In genomic region chr16:14897006-14897664, GRCh38 we compare ENCODE assay signal across 8 cellular contexts. TPM values are rescaled to one million over a fixed set of nuclear protein-coding genes. Genes with fewer than 3 reads are reported as not detected.
DNase-seq lines count a peak whose midpoint lies in the region; ATAC-seq, FAIRE-seq and TF ChIP-seq lines count a peak whose summit lies in the region.
"Not testable (repeated sequence)": the region's sequence is repeated elsewhere in the genome, so short reads cannot be mapped to it uniquely, and the experiment has no call there.

No MANE protein-coding gene starts in this region.

- CTCF ChIA-PET in A673 (lab: Charles Lee); HCT116 (lab: Charles Lee); activated B cell treated with CpG ODN at 0.5 μM for 24 hours (lab: Charles Lee); K562 (lab: Yijun Ruan, JAX; ENCODE audit: low intra/inter-chr PET ratio): not testable (repeated sequence)

- not testable (repeated sequence) for TF ChIP-seq EP300 in K562 (IDR thresholded peaks at IDR 0.05; ENCODE audit: low read length); esophagus muscularis mucosa (IDR thresholded peaks at IDR 0.05)

- no CpG with 5 or more reads among the region's 12 CpGs for WGBS in K562 (ENCODE audit: insufficient coverage, low coverage, missing lambda C conversion rate)
- 54% methylated on average over 3 of the region's 12 CpGs for WGBS in esophagus muscularis mucosa
- 78% methylated on average over 5 of the region's 12 CpGs for WGBS in smooth muscle cell (ENCODE audit: low lambda C conversion rate)

- H3K27me3 ChIP-seq in A673 (replicated peaks; ENCODE audit: insufficient read depth, low read depth, low read length, poor library complexity); HCT116 (ENCODE audit: insufficient read depth, low read length); K562 (ENCODE audit: control insufficient read depth in 2 of 2, insufficient read depth in 2 of 2, low read length in 2 of 2); esophagus muscularis mucosa; smooth muscle cell (ENCODE audit: low read depth): not testable (repeated sequence)

- H3K27ac Mint-ChIP-seq in activated B cell treated with CpG ODN at 0.5 μM for 24 hours, natural killer cell: not testable (repeated sequence)

- H3K27ac ChIP-seq in A673 (ENCODE audit: low read depth, low read length, poor library complexity, severe bottlenecking); HCT116 (ENCODE audit: low read depth, low read length); K562 (ENCODE audit: extremely low read depth, low read depth, low read length); esophagus muscularis mucosa (replicated peaks in 1 of 4); smooth muscle cell (ENCODE audit: low read depth): not testable (repeated sequence)

- not testable (repeated sequence) for H3K36me3 Mint-ChIP-seq in activated B cell treated with CpG ODN at 0.5 μM for 24 hours (ENCODE audit: low read depth); natural killer cell

- H3F3A ChIP-seq in smooth muscle cell (ENCODE audit: low read depth) = not testable (repeated sequence)

- not testable (repeated sequence) for H3K9me3 Mint-ChIP-seq in activated B cell treated with CpG ODN at 0.5 μM for 24 hours, natural killer cell

- not testable (repeated sequence) for H3K4me3 ChIP-seq in A673 (ENCODE audit: low read depth, low read length, poor library complexity, severe bottlenecking); HCT116 (replicated peaks in 1 of 2; ENCODE audit: low read depth in 1 of 2, low read length in 2 of 2); K562; esophagus muscularis mucosa; smooth muscle cell

- not testable (repeated sequence) for H3K9me1 ChIP-seq in K562 (ENCODE audit: control insufficient read depth, insufficient read depth, low read length)

- H3K4me1 ChIP-seq in A673 (ENCODE audit: insufficient read depth, low read length, poor library complexity, severe bottlenecking); HCT116 (ENCODE audit: control insufficient read depth in 1 of 2, insufficient read depth in 2 of 2, low read length in 2 of 2); K562 (replicated peaks in 1 of 2; ENCODE audit: control insufficient read depth in 2 of 2, insufficient read depth in 2 of 2, low read length in 2 of 2); esophagus muscularis mucosa; smooth muscle cell (ENCODE audit: low read depth): not testable (repeated sequence)

- POLR2A ChIA-PET in A673 (lab: Charles Lee; ENCODE audit: low non-redundant PET); HCT116 (lab: Charles Lee); activated B cell treated with CpG ODN at 0.5 μM for 24 hours (lab: Charles Lee); K562 (lab: Yijun Ruan, JAX): not testable (repeated sequence)

- BruUV-seq in A673 (replicated peaks; lab: Mats Ljungman, UMichigan); HCT116 (replicated peaks; lab: Mats Ljungman, UMichigan); K562 (replicated peaks; lab: Mats Ljungman, UMichigan): not testable (repeated sequence)

- not testable (repeated sequence) for H4K20me1 ChIP-seq in HCT116 (ENCODE audit: insufficient read depth); K562 (replicated peaks; ENCODE audit: control insufficient read depth, insufficient read depth, low read length); smooth muscle cell (ENCODE audit: low read depth)

- not testable (repeated sequence) for TF ChIP-seq RAD21 in HCT116 (IDR thresholded peaks at IDR 0.05; ENCODE audit: low read depth); K562 (CRISPR knock-in tag; conservative IDR thresholded peaks at IDR 0.05 in 1 of 2, IDR thresholded peaks at IDR 0.05 in 1 of 2)

- DNase-seq in A673 (ENCODE audit: low spot score); HCT116 (ENCODE audit: low read depth, low spot score); activated B cell treated with CpG ODN at 0.5 μM for 24 hours; K562 (ENCODE audit: extremely low read depth in 1 of 4, low spot score in 3 of 4); esophagus muscularis mucosa (ENCODE audit: extremely low spot score); left lobe of liver (ENCODE audit: low spot score); natural killer cell; smooth muscle cell (lab: John Stamatoyannopoulos, UW; ENCODE audit: unreplicated experiment): not testable (repeated sequence)

- H3K9me2 ChIP-seq in HCT116 (ENCODE audit: insufficient read depth) = not testable (repeated sequence)

- not testable (repeated sequence) for H3K79me2 ChIP-seq in HCT116 (ENCODE audit: insufficient read depth, low read length); K562 (ENCODE audit: control insufficient read depth, insufficient read depth, low read length); smooth muscle cell (ENCODE audit: low read depth)

- not testable (repeated sequence) for H3K27me3 Mint-ChIP-seq in activated B cell treated with CpG ODN at 0.5 μM for 24 hours; natural killer cell (ENCODE audit: low read depth in 2 of 2)

- not testable (repeated sequence) for H3K4me3 Mint-ChIP-seq in activated B cell treated with CpG ODN at 0.5 μM for 24 hours, natural killer cell

- not testable (repeated sequence) for FAIRE-seq in K562 (lab: Jason Lieb, UNC)

- ATAC-seq in HCT116 (peak; percentile 89), activated B cell treated with CpG ODN at 0.5 μM for 24 hours (ENCODE audit: low read depth) (peak; percentile 50), K562 (peak; percentile 93), left lobe of liver (peak; percentile 98), natural killer cell (peak; percentile 43 to 78 (median 73))

- RAD21 ChIA-PET in HCT116 (lab: Charles Lee; ENCODE audit: low non-redundant PET in 1 of 2, low total read pairs in 2 of 2, uncharacterized antibody in 2 of 2, unreplicated experiment in 2 of 2) = not testable (repeated sequence)

- TF ChIP-seq POLR2A in HCT116 (IDR thresholded peaks at IDR 0.05; ENCODE audit: borderline replicate concordance, extremely low read depth, insufficient read depth, insufficient read length); K562 (conservative IDR thresholded peaks at IDR 0.05); esophagus muscularis mucosa (IDR thresholded peaks at IDR 0.05; ENCODE audit: low read depth): not testable (repeated sequence)

- intact Hi-C loops in A673 (cut with micrococcal nuclease; ENCODE audit: unreplicated experiment); HCT116 (cut with micrococcal nuclease); activated B cell treated with CpG ODN at 0.5 μM for 24 hours (cut with micrococcal nuclease); K562 (cut with micrococcal nuclease); esophagus muscularis mucosa (cut with DNase I); natural killer cell (cut with micrococcal nuclease): not testable (repeated sequence)

- H3K9me3 ChIP-seq in A673 (ENCODE audit: low read depth, low read length, poor library complexity, severe bottlenecking); HCT116 (ENCODE audit: control insufficient read depth in 1 of 2, insufficient read depth in 1 of 2, low read depth in 1 of 2, low read length in 2 of 2); K562 (replicated peaks; ENCODE audit: control insufficient read depth, insufficient read depth, low read depth, low read length); esophagus muscularis mucosa; smooth muscle cell (replicated peaks; ENCODE audit: low read depth): not testable (repeated sequence)

- not testable (repeated sequence) for H3K4me2 ChIP-seq in HCT116 (ENCODE audit: low read length); K562 (ENCODE audit: insufficient read depth, low read length); smooth muscle cell

- TF ChIP-seq CTCF in A673 (conservative IDR thresholded peaks at IDR 0.05; ENCODE audit: low read depth, low read length) (peak; percentile 34; the same call in 1 of the 2 replicates), esophagus muscularis mucosa (IDR thresholded peaks at IDR 0.05) (peak in 2 of 3 experiments; percentile 23 to 31), natural killer cell (IDR thresholded peaks at IDR 0.05) (peak; percentile 20), smooth muscle cell (IDR thresholded peaks at IDR 0.05; ENCODE audit: borderline replicate concordance, insufficient read depth, poor library complexity, severe bottlenecking) (peak; percentile 15)
- TF ChIP-seq CTCF in HCT116 (IDR thresholded peaks at IDR 0.05 in 2 of 3, conservative IDR thresholded peaks at IDR 0.05 in 1 of 3; ENCODE audit: borderline replicate concordance in 1 of 3, insufficient read depth in 1 of 3, low read depth in 2 of 3, low read length in 2 of 3); activated B cell treated with CpG ODN at 0.5 μM for 24 hours (IDR thresholded peaks at IDR 0.05); K562 (IDR thresholded peaks at IDR 0.05 in 2 of 3, conservative IDR thresholded peaks at IDR 0.05 in 1 of 3; ENCODE audit: insufficient read depth in 2 of 3, low read depth in 1 of 3, low read length in 3 of 3): not testable (repeated sequence)

- not testable (repeated sequence) for H3K4me1 Mint-ChIP-seq in activated B cell treated with CpG ODN at 0.5 μM for 24 hours, natural killer cell

- not testable (repeated sequence) for H3K9ac ChIP-seq in HCT116 (ENCODE audit: low read length); K562 (ENCODE audit: insufficient read depth in 1 of 2, low read depth in 2 of 2, low read length in 2 of 2); smooth muscle cell (ENCODE audit: low read depth)

- not testable (repeated sequence) for H3K36me3 ChIP-seq in A673 (ENCODE audit: insufficient read depth, low read length, poor library complexity, severe bottlenecking); HCT116 (ENCODE audit: control insufficient read depth in 1 of 2, insufficient read depth in 2 of 2, low read length in 2 of 2); K562 (ENCODE audit: control insufficient read depth, insufficient read depth, low read length); esophagus muscularis mucosa; smooth muscle cell (ENCODE audit: low read depth)

- in situ Hi-C loops in K562 (cut with MboI) = loop anchor here (25.0 kb wide), 1 partner anchor 165 kb away; the partner anchor contains the start of gene NTAN1

- not testable (repeated sequence) for H2AFZ ChIP-seq in HCT116 (ENCODE audit: low read depth, low read length, poor library complexity, severe bottlenecking); K562 (ENCODE audit: low read depth, low read length); smooth muscle cell (ENCODE audit: low read depth)

RNA-seq across cellular contexts. Expression of gene NPIPA1, which starts 40.1 kb away (rescaled TPM):
- total RNA-seq in A673 (2021) (161 and 178 TPM in 2 replicates), HCT116 (2021; ENCODE audit: unreplicated experiment) (93.4 TPM), activated B cell treated with CpG ODN at 0.5 μM for 24 hours (84.3 and 89.6 TPM in 2 replicates), K562 (2014; rRNA removed) (18.8 and 22.6 TPM in 2 replicates), K562 (2014; rRNA removed; fragmentation: Illumina TruSeq; extraction: Trizol) (18.5 and 21.2 TPM in 2 replicates), K562 (2015; rRNA removed; fragmentation: Illumina TruSeq; extraction: Trizol) (22.3 and 27.2 TPM in 2 replicates), K562 (2021) (45.4 and 48.7 TPM in 2 replicates), esophagus muscularis mucosa (100 to 1,000 TPM in 1 of 4 donors, 10 to 100 TPM in 3; 69.6 to 118 (median 85.0) TPM), left lobe of liver (37.1 TPM), natural killer cell (100 to 1,000 TPM; 123 to 136 (median 124) TPM), smooth muscle cell (34.6 and 39.5 TPM in 2 replicates)
- polyA plus RNA-seq in HCT116 (2012) = 96.0 and 109 TPM in 2 replicates
- total RNA-seq in K562 (2011; cell fraction: chromatin; rRNA removed; ENCODE audit: low replicate concordance) = 515 and 560 TPM in 2 replicates
- 263 and 272 TPM in 2 replicates for total RNA-seq in K562 (2011; cell fraction: nucleolus; rRNA removed)
- total RNA-seq in K562 (2011; cell fraction: nucleoplasm; rRNA removed) = 230 and 262 TPM in 2 replicates
- polyA plus RNA-seq in K562 (2011; rRNA removed) (35.9 and 49.4 TPM in 2 replicates), K562 (2014; fragmentation: Illumina TruSeq; extraction: Trizol) (27.2 and 36.1 TPM in 2 replicates), K562 (2014; fragmentation: Nextera tagmentation; extraction: Ambion mirVana) (1 to 10 TPM; 8.2 TPM), K562 (2014; rRNA removed) (38.9 and 44.7 TPM in 2 replicates), smooth muscle cell (34.8 and 38.0 TPM in 2 replicates)
- polyA plus RNA-seq in K562 (2011; cell fraction: cytosol; rRNA removed) = 24.0 and 29.8 TPM in 2 replicates
- 307 and 315 TPM in 2 replicates for polyA plus RNA-seq in K562 (2011; cell fraction: nucleus; rRNA removed)
- polyA plus RNA-seq in K562 (2012) = 51.9 and 71.6 TPM in 2 replicates
- 19.6 and 20.1 TPM in 2 replicates for polyA minus RNA-seq in K562 (2011; rRNA and poly(A)+ RNA removed)
- polyA minus RNA-seq in K562 (2011; cell fraction: cytosol; rRNA and poly(A)+ RNA removed) = 13.3 and 14.5 TPM in 2 replicates
- 66.5 and 88.9 TPM in 2 replicates for polyA minus RNA-seq in K562 (2011; cell fraction: nucleus; rRNA and poly(A)+ RNA removed)
